13 cellular contexts compared by ENCODE assay signal in genomic region chr12:10708862-10709261, GRCh38.
"Had no signal": no experiment of that assay in that cellular context is flagged by ENCODE, and none has a peak within 500 bp of the region (broad histone marks: within the 10 kb centered on the region; RNA-seq: fewer than 3 reads in every experiment).

No MANE protein-coding gene starts in this region.

- H3K9ac ChIP-seq: neural progenitor cell had no signal

- H3K27ac ChIP-seq: esophagus muscularis mucosa, lower lobe of right lung, neural progenitor cell, upper lobe of left lung, WERI-Rb-1 had no signal

- H3K9me3 ChIP-seq: esophagus muscularis mucosa, lower lobe of right lung, upper lobe of left lung had no signal

- ATAC-seq: activated T-cell treated with anti-CD3 and anti-CD28 coated beads, Interleukin-2, amount 50 U/mL, for 4 hours; lower lobe of right lung had no signal

- H3K4me1 ChIP-seq: lower lobe of right lung, neural progenitor cell, upper lobe of left lung had no signal

- H3K4me1 Mint-ChIP-seq: activated CD4-positive, alpha-beta memory T cell treated with anti-CD3 and anti-CD28 coated beads, Interleukin-2, amount 10 ng/mL, durations not matched to agents 7 days and 5 days; neural progenitor cell had no signal

- H3K4me2 ChIP-seq: neural progenitor cell had no signal

- DNase-seq: activated CD4-positive, alpha-beta memory T cell treated with anti-CD3 and anti-CD28 coated beads, Interleukin-2, amount 10 ng/mL, durations not matched to agents 7 days and 5 days; activated effector memory CD4-positive, alpha-beta T cell treated with Interleukin-2 at 50 U/mL for 16 hours; activated naive CD4-positive, alpha-beta T cell treated with anti-CD3 and anti-CD28 coated beads, Interleukin-2, amount 50 U/mL, for 16 hours; activated T-cell treated with anti-CD3 and anti-CD28 coated beads, Interleukin-2, amount 50 U/mL, for 4 hours; hypothalamus; lower lobe of right lung; stimulated activated CD4-positive, alpha-beta T cell treated with anti-CD3 and anti-CD28 coated beads, Interleukin-4, amount 100 ng/mL, for 24 hours; stimulated activated naive CD4-positive, alpha-beta T cell treated with Interleukin-2 at 50 U/mL for 16 hours; upper lobe of left lung; WERI-Rb-1 had no signal

- H3K9me3 Mint-ChIP-seq: activated CD4-positive, alpha-beta memory T cell treated with anti-CD3 and anti-CD28 coated beads, Interleukin-2, amount 10 ng/mL, durations not matched to agents 7 days and 5 days; activated T-cell treated with anti-CD3 and anti-CD28 coated beads, Interleukin-2, amount 50 U/mL, for 4 hours; neural progenitor cell; T-helper 1 cell treated with Interleukin-12 subunit alpha and Interleukin-12 subunit beta and Interleukin-4 antibody, amounts not matched to agents 30 μg/mL and 1 μg/mL, for 36 hours had no signal

- H3K27ac Mint-ChIP-seq: activated CD4-positive, alpha-beta memory T cell treated with anti-CD3 and anti-CD28 coated beads, Interleukin-2, amount 10 ng/mL, durations not matched to agents 7 days and 5 days; neural progenitor cell; T-helper 1 cell treated with Interleukin-12 subunit alpha and Interleukin-12 subunit beta and Interleukin-4 antibody, amounts not matched to agents 30 μg/mL and 1 μg/mL, for 36 hours had no signal

- H3K4me3 Mint-ChIP-seq: activated CD4-positive, alpha-beta memory T cell treated with anti-CD3 and anti-CD28 coated beads, Interleukin-2, amount 10 ng/mL, durations not matched to agents 7 days and 5 days; activated T-cell treated with anti-CD3 and anti-CD28 coated beads, Interleukin-2, amount 50 U/mL, for 4 hours; neural progenitor cell; T-helper 1 cell treated with Interleukin-12 subunit alpha and Interleukin-12 subunit beta and Interleukin-4 antibody, amounts not matched to agents 30 μg/mL and 1 μg/mL, for 36 hours had no signal

- H3K4me3 ChIP-seq: esophagus muscularis mucosa, lower lobe of right lung, neural progenitor cell, upper lobe of left lung had no signal

- H3K27me3 ChIP-seq: esophagus muscularis mucosa, neural progenitor cell, upper lobe of left lung had no signal
